In the genomic region with DNA sequence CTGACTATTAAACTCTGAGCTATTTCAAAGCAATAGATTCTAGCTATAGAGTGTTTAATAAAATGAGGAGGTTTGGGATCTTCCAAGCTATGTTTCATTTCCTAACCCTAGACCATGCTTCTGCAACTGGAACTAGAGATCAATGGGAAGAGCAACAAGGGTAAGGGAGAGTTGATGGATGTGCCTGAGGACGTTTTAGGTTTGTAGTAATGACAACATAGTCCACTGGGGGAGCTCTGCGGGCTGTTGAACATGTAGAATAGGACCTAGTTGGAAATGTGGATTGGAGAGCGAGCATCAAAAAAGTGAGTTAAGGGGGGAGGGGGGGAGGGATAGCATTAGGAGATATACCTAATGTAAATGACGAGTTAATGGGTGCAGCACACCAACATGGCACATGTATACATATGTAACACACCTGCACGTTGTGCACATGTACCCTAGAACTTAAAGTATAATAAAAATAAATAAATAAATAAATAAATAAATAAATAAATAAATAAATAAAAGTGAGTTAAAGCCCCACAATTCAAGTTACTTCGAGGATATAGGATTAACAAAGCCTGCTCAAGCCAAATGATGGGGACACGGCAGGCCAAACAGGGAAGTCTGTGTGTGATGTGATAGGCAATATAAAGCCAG, we compare ENCODE assay signal across 8 cellular contexts.
A peak's percentile ranks its signal among the peaks of the same experiment; 100 is the strongest.
DNase-seq lines count a peak whose midpoint lies in the region; ATAC-seq and TF ChIP-seq lines count a peak whose summit lies in the region.
"Not testable (repeated sequence)": the region's sequence is repeated elsewhere in the genome, so short reads cannot be mapped to it uniquely, and the experiment has no call there.

No MANE protein-coding gene starts in this region.

- H3K27ac Mint-ChIP-seq in activated CD4-positive, alpha-beta T cell treated with anti-CD3 and anti-CD28 coated beads, Interleukin-2, amount 10 ng/mL, durations not matched to agents 24 days and 14 days, result not testable (repeated sequence)

- intact Hi-C loops in activated CD4-positive, alpha-beta T cell treated with anti-CD3 and anti-CD28 coated beads, Interleukin-2, amount 10 ng/mL, durations not matched to agents 24 days and 14 days (cut with micrococcal nuclease), result not testable (repeated sequence)
- intact Hi-C loops in left lung (cut with DNase I), result loop anchor here in 1 of 2 donors (10.0 kb wide), 1 partner anchor 175 kb away; no protein-coding TSS in a partner anchor

- not testable (repeated sequence) for H3K9me3 Mint-ChIP-seq in activated CD4-positive, alpha-beta T cell treated with anti-CD3 and anti-CD28 coated beads, Interleukin-2, amount 10 ng/mL, durations not matched to agents 24 days and 14 days

- H3K27me3 Mint-ChIP-seq in activated CD4-positive, alpha-beta T cell treated with anti-CD3 and anti-CD28 coated beads, Interleukin-2, amount 10 ng/mL, durations not matched to agents 24 days and 14 days, result peaks cover 71% of the 10 kb centered on the region

- DNase-seq in D341Med (ENCODE audit: low spot score) (peak; percentile 51), H7 (peak; percentile 71), M059J (ENCODE audit: low read depth) (peak; percentile 60), NOMO-1 (lab: John Stamatoyannopoulos, UW; ENCODE audit: unreplicated experiment in 2 of 2) (peak; percentile 37 to 61), epithelial cell of proximal tubule (ENCODE audit: low read depth) (peak; percentile 16)
- DNase-seq in activated CD4-positive, alpha-beta T cell treated with anti-CD3 and anti-CD28 coated beads, Interleukin-2, amount 10 ng/mL, durations not matched to agents 24 days and 14 days, result peak; percentile 73
- not testable (repeated sequence) for DNase-seq in left lung
- DNase-seq in stimulated activated CD8-positive, alpha-beta memory T cell treated with anti-CD3 and anti-CD28 coated beads, Interleukin-4, amount 100 ng/mL, for 48 hours, result peak; percentile 39

- not testable (repeated sequence) for H3K36me3 ChIP-seq in H7 (replicated peaks; ENCODE audit: control insufficient read depth, insufficient read depth, low read length); left lung

- not testable (repeated sequence) for H3K9me3 ChIP-seq in left lung

- peak; percentile 57 for ATAC-seq in left lung

- not testable (repeated sequence) for H3K4me3 ChIP-seq in H7 (ENCODE audit: insufficient read depth, low read depth, low read length); epithelial cell of proximal tubule (ENCODE audit: low read depth, low read length); left lung

- not testable (repeated sequence) for H3K27me3 ChIP-seq in H7 (ENCODE audit: control insufficient read depth, insufficient read depth, low read length); left lung

- H3K4me1 Mint-ChIP-seq in activated CD4-positive, alpha-beta T cell treated with anti-CD3 and anti-CD28 coated beads, Interleukin-2, amount 10 ng/mL, durations not matched to agents 24 days and 14 days, result peaks cover 18% of the 10 kb centered on the region

- TF ChIP-seq CTCF in epithelial cell of proximal tubule (conservative IDR thresholded peaks at IDR 0.05; ENCODE audit: low read depth, low read length) (peak; percentile 55), left lung (IDR thresholded peaks at IDR 0.05) (peak; percentile 28 to 31)

- H3K4me1 ChIP-seq in left lung, result peaks cover 18 to 28% of the 10 kb centered on the region in 2 donors

- not testable (repeated sequence) for H3K36me3 Mint-ChIP-seq in activated CD4-positive, alpha-beta T cell treated with anti-CD3 and anti-CD28 coated beads, Interleukin-2, amount 10 ng/mL, durations not matched to agents 24 days and 14 days (ENCODE audit: low read depth)

- not testable (repeated sequence) for H3K27ac ChIP-seq in left lung

- not testable (repeated sequence) for H3K4me3 Mint-ChIP-seq in activated CD4-positive, alpha-beta T cell treated with anti-CD3 and anti-CD28 coated beads, Interleukin-2, amount 10 ng/mL, durations not matched to agents 24 days and 14 days
